ENCODE assay signal across 9 cellular contexts in the genomic region with DNA sequence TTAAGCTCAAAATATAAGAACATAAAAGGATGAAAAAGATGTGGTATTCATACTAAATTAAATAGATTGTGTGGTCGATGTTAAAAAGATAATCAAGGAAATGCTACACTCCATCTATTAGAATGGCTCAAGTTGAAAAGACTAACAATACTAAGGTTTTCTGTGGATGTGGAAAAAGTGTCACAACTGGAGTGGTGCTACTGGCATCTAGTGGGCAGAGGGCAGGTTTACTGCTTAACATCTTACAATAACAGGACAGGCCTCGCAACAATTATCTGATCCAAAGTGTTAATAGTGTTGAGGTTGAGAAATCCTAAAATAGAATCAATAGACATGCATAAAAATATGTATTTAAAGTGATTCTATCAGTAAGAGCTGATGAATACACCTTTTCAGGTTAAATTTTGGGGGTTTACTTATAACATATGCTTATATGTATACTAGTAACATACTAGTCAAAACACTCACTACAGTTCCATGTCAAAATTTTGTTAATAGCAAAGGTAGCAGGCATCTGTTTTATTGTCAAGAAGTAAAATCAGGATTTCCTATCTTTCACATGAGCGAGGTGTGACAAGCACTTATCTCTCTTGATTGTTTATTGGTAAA.
DNase-seq lines count a peak whose midpoint lies in the region; ATAC-seq, FAIRE-seq and TF ChIP-seq lines count a peak whose summit lies in the region.
"Had no signal": no experiment of that assay in that cellular context is flagged by ENCODE, and none has a peak within 500 bp of the region (broad histone marks: within the 10 kb centered on the region; RNA-seq: fewer than 3 reads in every experiment).

No MANE protein-coding gene starts in this region.

- no peak overlapping the region for H3K9ac ChIP-seq in fibroblast of lung (ENCODE audit: insufficient read depth, low read length)

- ATAC-seq in right cardiac atrium (no peak), left ventricle myocardium superior (no peak)

- H3K4me1 ChIP-seq in right cardiac atrium (ENCODE audit: control insufficient read depth, insufficient read depth, low read length) (no peaks in the 10 kb centered on the region), fibroblast of lung (ENCODE audit: control insufficient read depth, extremely low read depth, insufficient read depth, low read length) (no peaks in the 10 kb centered on the region), testis (no peaks in the 10 kb centered on the region)

- intact Hi-C loops in right cardiac atrium (cut with DNase I), result no loop called here
- intact Hi-C loops in left ventricle myocardium superior (cut with micrococcal nuclease), result no loop called here
- intact Hi-C loops in testis (cut with DNase I; ENCODE audit: low total_unique reads), result no loop called here

- no peaks in the 10 kb centered on the region for H3K9me3 ChIP-seq in right cardiac atrium (ENCODE audit: control insufficient read depth, low read length)
- H3K9me3 ChIP-seq in fibroblast of lung (ENCODE audit: control insufficient read depth, insufficient read depth, low read depth, low read length), result no peaks in the 10 kb centered on the region
- H3K9me3 ChIP-seq in testis, result no peaks in the 10 kb centered on the region

- no peak overlapping the region for H3K4me2 ChIP-seq in fibroblast of lung (ENCODE audit: extremely low read depth, insufficient read depth, low read length)

- no peak for FAIRE-seq in GM12891 (lab: Jason Lieb, UNC)

- H3K36me3 ChIP-seq in fibroblast of lung (ENCODE audit: control insufficient read depth, insufficient read depth, low read length), result no peaks in the 10 kb centered on the region
- no peaks in the 10 kb centered on the region for H3K36me3 ChIP-seq in testis (ENCODE audit: low read depth, missing control alignments)

- peak in 2 of 3 donors; percentile 13 to 23 for DNase-seq in right cardiac atrium
- no peak for DNase-seq in left ventricle myocardium superior
- peak; percentile 57 for DNase-seq in NCI-H82 (lab: John Stamatoyannopoulos, UW)
- peak; percentile 42 to 75 for DNase-seq in fibroblast of lung (ENCODE audit: low read depth in 2 of 2)
- peak; percentile 41 for DNase-seq in testis
- no peak for DNase-seq in NCI-H2196 treated with DMSO at 0.1 percent for 48 hours (lab: John Stamatoyannopoulos, UW; ENCODE audit: unreplicated experiment)
- DNase-seq in NCI-H510A treated with DMSO at 0.1 percent for 48 hours (lab: John Stamatoyannopoulos, UW), result no peak
- DNase-seq in GM12891 (ENCODE audit: insufficient read length, low spot score), result no peak
- DNase-seq: activated naive CD8-positive, alpha-beta T cell treated with anti-CD3 and anti-CD28 coated beads, Interleukin-2, amount 10 ng/mL, durations not matched to agents 7 days and 5 days had no signal

- peak; percentile 63 to 74 for TF ChIP-seq CTCF in fibroblast of lung (conservative IDR thresholded peaks at IDR 0.05 in 1 of 2, IDR thresholded peaks at IDR 0.05 in 1 of 2; ENCODE audit: low read depth in 1 of 2, low read length in 2 of 2)
- peak in 1 of 3 experiments; percentile 18 for TF ChIP-seq CTCF in testis (IDR thresholded peaks at IDR 0.05)

- WGBS in right cardiac atrium, result 75% methylated on average over 3 of the region's 3 CpGs
- 78 to 85% methylated on average over 3 of the region's 3 CpGs for WGBS in testis, 2 donors

- no peak overlapping the region for H3K27ac ChIP-seq in right cardiac atrium (ENCODE audit: low read length)
- no peak overlapping the region for H3K27ac ChIP-seq in fibroblast of lung (ENCODE audit: insufficient read depth, low read length)
- H3K27ac ChIP-seq in testis, result no peak overlapping the region

- H3K79me2 ChIP-seq in fibroblast of lung (ENCODE audit: control insufficient read depth, insufficient read depth, low read length), result no peaks in the 10 kb centered on the region

- no peak overlapping the region for H3K4me3 ChIP-seq in right cardiac atrium (ENCODE audit: low read length)
- H3K4me3 ChIP-seq in fibroblast of lung (replicated peaks in 1 of 4; ENCODE audit: control extremely low read depth in 1 of 4, insufficient read depth in 1 of 4, low read depth in 3 of 4, low read length in 4 of 4), result no peak overlapping the region
- no peak overlapping the region for H3K4me3 ChIP-seq in testis

- TF ChIP-seq POLR2A in testis (IDR thresholded peaks at IDR 0.05), result no peak
- TF ChIP-seq POLR2A in GM12891 (IDR thresholded peaks at IDR 0.05; ENCODE audit: low read depth, low read length), result no peak

- H4K20me1 ChIP-seq in fibroblast of lung (ENCODE audit: control insufficient read depth, extremely low read depth, insufficient read depth, low read length), result no peaks in the 10 kb centered on the region

- H3K27me3 ChIP-seq in right cardiac atrium (ENCODE audit: control insufficient read depth, insufficient read depth) (no peaks in the 10 kb centered on the region), fibroblast of lung (ENCODE audit: control insufficient read depth, insufficient read depth, low read length) (no peaks in the 10 kb centered on the region), testis (no peaks in the 10 kb centered on the region)

- H2AFZ ChIP-seq in fibroblast of lung (ENCODE audit: low read length), result no peak overlapping the region

TF ChIP-seq in GM12891, 5 proteins besides CTCF, POLR2A, EP300 and RAD21:
- TF ChIP-seq PAX5 (IDR thresholded peaks at IDR 0.05; ENCODE audit: insufficient read depth, low read length, severe bottlenecking), result no peak
- no peak for TF ChIP-seq POLR2AphosphoS5 (IDR thresholded peaks at IDR 0.05; ENCODE audit: low read depth, low read length)
- TF ChIP-seq TAF1 (IDR thresholded peaks at IDR 0.05; ENCODE audit: low read depth, low read length), result no peak
- no peak for TF ChIP-seq POU2F2 (IDR thresholded peaks at IDR 0.05; ENCODE audit: low read depth, low read length)
- no peak for TF ChIP-seq SPI1 (IDR thresholded peaks at IDR 0.05; ENCODE audit: low read depth, low read length)

Comparison
In these comparisons a context has a peak if more than half of its experiments do, and no peak if none do; other contexts are left out.
1. DNase-seq: peak in right cardiac atrium (2 of 3), NCI-H82 (single experiment), fibroblast of lung (2 of 2) and testis (single experiment); none in left ventricle myocardium superior (single experiment), NCI-H2196 treated with DMSO at 0.1 percent for 48 hours (single experiment), NCI-H510A treated with DMSO at 0.1 percent for 48 hours (single experiment) and GM12891 (single experiment).